18 cellular contexts compared by ENCODE assay signal in genomic region chr13:44840131-44840530, GRCh38.
DNase-seq lines count a peak whose midpoint lies in the region; ATAC-seq and TF ChIP-seq lines count a peak whose summit lies in the region.
"Had no signal": no experiment of that assay in that cellular context is flagged by ENCODE, and none has a peak within 500 bp of the region (broad histone marks: within the 10 kb centered on the region; RNA-seq: fewer than 3 reads in every experiment).

No MANE protein-coding gene starts in this region.

- ATAC-seq in GM23338 (no peak), thoracic aorta (ENCODE audit: insufficient number of reproducible peaks, low FRiP score, low read depth) (no peak)
- ATAC-seq: HepG2 had no signal

- H4K20me1 ChIP-seq in GM23338 (replicated peaks; ENCODE audit: insufficient read depth) = no peaks in the 10 kb centered on the region

- H3K79me2 ChIP-seq in GM23338 (replicated peaks; ENCODE audit: insufficient read depth) = no peaks in the 10 kb centered on the region

- no peak overlapping the region for H3K4me3 ChIP-seq in GM23338
- H3K4me3 ChIP-seq in cardiac fibroblast (replicated peaks in 1 of 2; ENCODE audit: low read depth in 2 of 2, low read length in 2 of 2) = no peak overlapping the region
- no peak overlapping the region for H3K4me3 ChIP-seq in fibroblast of pulmonary artery (replicated peaks; ENCODE audit: low read depth, low read length)
- H3K4me3 ChIP-seq in thoracic aorta = no peak overlapping the region

- H3K9me3 Mint-ChIP-seq in GM23338 = no peaks in the 10 kb centered on the region

- 0 out of 2 replicates have a peak overlapping the region, but pooled peaks have one; percentile 29 for H2AFZ ChIP-seq in GM23338

- H3K36me3 Mint-ChIP-seq in GM23338 (ENCODE audit: low read depth) = no peaks in the 10 kb centered on the region

- no peaks in the 10 kb centered on the region for H3K9me3 ChIP-seq in thoracic aorta

- no peaks in the 10 kb centered on the region for H3F3A ChIP-seq in GM23338 (replicated peaks; ENCODE audit: low read depth)

- H3K27ac Mint-ChIP-seq in GM23338 = no peak overlapping the region

- no peaks in the 10 kb centered on the region for H3K27me3 Mint-ChIP-seq in GM23338 (ENCODE audit: insufficient read depth, low read depth, poor library complexity)

- no peaks in the 10 kb centered on the region; the same call in 1 of the 2 replicates for H3K4me1 ChIP-seq in GM23338 (ENCODE audit: insufficient read depth)
- H3K4me1 ChIP-seq in thoracic aorta (ENCODE audit: control insufficient read depth in 1 of 2, low read depth in 2 of 2) = peaks cover 21 to 50% of the 10 kb centered on the region in 2 donors

- TF ChIP-seq CTCF in GM23338 (conservative IDR thresholded peaks at IDR 0.05; ENCODE audit: low read depth in 2 of 2) (no peak), cardiac fibroblast (IDR thresholded peaks at IDR 0.05; ENCODE audit: low read depth, low read length) (no peak), fibroblast of pulmonary artery (IDR thresholded peaks at IDR 0.05; ENCODE audit: low read length, missing control alignments) (no peak), thoracic aorta (IDR thresholded peaks at IDR 0.05) (no peak)

- H3K4me3 Mint-ChIP-seq in GM23338 = no peak overlapping the region

- DNase-seq in GM23338 (ENCODE audit: low spot score) = no peak
- peak; percentile 25 to 53 for DNase-seq in cardiac fibroblast (ENCODE audit: low read depth in 2 of 2)
- peak; percentile 27 for DNase-seq in fibroblast of pulmonary artery (ENCODE audit: low read depth)
- no peak for DNase-seq in thoracic aorta (ENCODE audit: low spot score)
- DNase-seq in KBM-7 = no peak
- no peak for DNase-seq in stimulated activated CD4-positive, alpha-beta T cell treated with anti-CD3 and anti-CD28 coated beads, Interleukin-4, amount 100 ng/mL, for 4 hours
- DNase-seq in anterior cingulate cortex (lab: John Stamatoyannopoulos, UW) = no peak
- DNase-seq: AML-193, NCI-H1417 treated with DMSO at 0.1 percent for 48 hours, NCI-H187 treated with DMSO at 0.1 percent for 48 hours, NCI-H226, NCI-H524, NCI-H82, OCI-M1, Right ventricle myocardium superior had no signal

- in situ Hi-C loops in KBM-7 (cut with MboI; ENCODE audit: low pct_unique_long_range_greater_than_20kb, low sequenced_read_pairs) = no loop called here

- no peaks in the 10 kb centered on the region for H3K4me1 Mint-ChIP-seq in GM23338

- H3K27me3 ChIP-seq in GM23338 (ENCODE audit: insufficient read depth) (no peaks in the 10 kb centered on the region), thoracic aorta (replicated peaks; ENCODE audit: insufficient read depth) (no peaks in the 10 kb centered on the region)

- H3K9me2 ChIP-seq in GM23338 (ENCODE audit: insufficient read depth) = peaks cover 15% of the 10 kb centered on the region

- H3K36me3 ChIP-seq in GM23338 (ENCODE audit: insufficient read depth) (no peaks in the 10 kb centered on the region), thoracic aorta (no peaks in the 10 kb centered on the region)

- no peak overlapping the region for H3K27ac ChIP-seq in GM23338 (ENCODE audit: low read depth)
- H3K27ac ChIP-seq in thoracic aorta = peak overlapping the region; percentile 34 to 74
- H3K27ac ChIP-seq: C4-2B, KMS-11 had no signal

- no peak overlapping the region for H3K4me2 ChIP-seq in GM23338
- H3K4me2 ChIP-seq: KMS-11 had no signal

TF ChIP-seq in GM23338, 12 proteins besides CTCF, POLR2A, EP300 and RAD21:
- no peak for TF ChIP-seq JUNB (IDR thresholded peaks at IDR 0.05; ENCODE audit: unreplicated experiment)
- no peak for TF ChIP-seq REST (IDR thresholded peaks at IDR 0.05; ENCODE audit: unreplicated experiment)
- no peak for TF ChIP-seq ZNF114 (CRISPR knock-in tag; IDR thresholded peaks at IDR 0.05)
- TF ChIP-seq ZNF331 (CRISPR knock-in tag; IDR thresholded peaks at IDR 0.05; ENCODE audit: low read depth) = no peak
- TF ChIP-seq STAT1 (IDR thresholded peaks at IDR 0.05; ENCODE audit: unreplicated experiment) = no peak
- no peak for TF ChIP-seq POLR2AphosphoS5 (IDR thresholded peaks at IDR 0.05; ENCODE audit: low read depth)
- no peak for TF ChIP-seq ZNF462 (CRISPR knock-in tag; IDR thresholded peaks at IDR 0.05)
- no peak for TF ChIP-seq NANOG (IDR thresholded peaks at IDR 0.05; ENCODE audit: borderline replicate concordance)

Comparison
In these comparisons a context has a peak if more than half of its experiments do, and no peak if none do; other contexts are left out.
1. DNase-seq: peak in cardiac fibroblast (2 of 2) and fibroblast of pulmonary artery (single experiment); none in GM23338 (single experiment), thoracic aorta (single experiment), KBM-7 (single experiment), stimulated activated CD4-positive, alpha-beta T cell treated with anti-CD3 and anti-CD28 coated beads, Interleukin-4, amount 100 ng/mL, for 4 hours (0 of 2) and anterior cingulate cortex (0 of 58).